34 cellular contexts compared by ENCODE assay signal in genomic region chr2:232543491-232543890, GRCh38. TPM values are rescaled to one million over a fixed set of nuclear protein-coding genes. Genes with fewer than 3 reads are reported as not detected.
"Had no signal": no experiment of that assay in that cellular context is flagged by ENCODE, and none has a peak within 500 bp of the region (broad histone marks: within the 10 kb centered on the region; RNA-seq: fewer than 3 reads in every experiment).

No MANE protein-coding gene starts in this region.

- H3K27ac ChIP-seq: brain microvascular endothelial cell, esophagus squamous epithelium, heart right ventricle, ovary, prostate gland, suprapubic skin, tibial nerve had no signal

- ATAC-seq: activated CD4-positive, alpha-beta T cell treated with anti-CD3 and anti-CD28 coated beads for 36 hours; activated T-cell treated with anti-CD3 and anti-CD28 coated beads, Interleukin-2, amount 50 U/mL, for 4 hours; activated T-helper 17 cell treated with anti-CD3 and anti-CD28 coated beads, Interleukin-2, amount 50 U/mL, for 72 hours; natural killer cell treated with Interleukin-12 subunit alpha and Interleukin-12 subunit beta and Interleukin-15 and Interleukin-18, amount 100 ng/mL, for 72 hours; WTC11 had no signal

- H3K9me3 ChIP-seq: esophagus squamous epithelium, ovary, prostate gland, suprapubic skin had no signal

- H3K36me3 ChIP-seq: brain microvascular endothelial cell, ovary, prostate gland had no signal

- H3K4me3 ChIP-seq: esophagus squamous epithelium, heart right ventricle, lung, ovary, prostate gland, smooth muscle cell, suprapubic skin, tibial nerve had no signal

- DNase-seq: activated CD4-positive, alpha-beta T cell treated with anti-CD3 and anti-CD28 coated beads for 36 hours; activated CD4-positive, alpha-beta T cell treated with anti-CD3 and anti-CD28 coated beads, Interleukin-2, amount 50 U/mL, for 48 hours; activated CD8-positive, alpha-beta memory T cell treated with anti-CD3 and anti-CD28 coated beads, Interleukin-2, amount 50 U/mL, for 48 hours; activated gamma-delta T cell treated with Interleukin-2 at 50 U/mL for 16 hours; activated naive CD4-positive, alpha-beta T cell treated with anti-CD3 and anti-CD28 coated beads, Interleukin-2, amount 50 U/mL, for 16 hours; activated T-cell treated with anti-CD3 and anti-CD28 coated beads, Interleukin-2, amount 50 U/mL, for 4 hours; amniotic stem cell; brain microvascular endothelial cell; esophagus squamous epithelium; foreskin melanocyte; heart right ventricle; mesendoderm; ovary; retina; stimulated activated CD4-positive, alpha-beta T cell treated with anti-CD3 and anti-CD28 coated beads, Interleukin-15, amount 100 ng/mL, for 24 hours; stimulated activated CD4-positive, alpha-beta T cell treated with anti-CD3 and anti-CD28 coated beads, Interleukin-2, amount 100 ng/mL, for 24 hours; stimulated activated naive CD4-positive, alpha-beta T cell; T-helper 2 cell had no signal

- H3K4me2 ChIP-seq: smooth muscle cell had no signal

- H3K4me1 ChIP-seq: prostate gland had no signal

- H3K27me3 ChIP-seq: brain microvascular endothelial cell, ovary had no signal

- FAIRE-seq: astrocyte had no signal

RNA-seq across cellular contexts. Expression of gene CHRNG, which starts 4.0 kb away (rescaled TPM):
- total RNA-seq: activated CD4-positive, alpha-beta T cell treated with anti-CD3 and anti-CD28 coated beads for 36 hours; activated T-cell treated with anti-CD3 and anti-CD28 coated beads, Interleukin-2, amount 50 U/mL, for 4 hours; activated T-helper 17 cell treated with anti-CD3 and anti-CD28 coated beads, Interleukin-2, amount 50 U/mL, for 72 hours; astrocyte; cardiac septum; cerebellum; endodermal cell; esophagus squamous epithelium; glomerular endothelial cell; heart right ventricle; kidney epithelial cell; lung; mononuclear cell; natural killer cell treated with Interleukin-12 subunit alpha and Interleukin-12 subunit beta and Interleukin-15 and Interleukin-18, amount 100 ng/mL, for 72 hours; ovary; prostate gland; smooth muscle cell; suprapubic skin; tibial nerve had no signal
- polyA plus RNA-seq: heart right ventricle, lung, ovary, smooth muscle cell, urinary bladder had no signal

RNA-seq across cellular contexts. Expression of gene CHRND, which starts 17.5 kb away (rescaled TPM):
- total RNA-seq: activated CD4-positive, alpha-beta T cell treated with anti-CD3 and anti-CD28 coated beads for 36 hours; activated T-cell treated with anti-CD3 and anti-CD28 coated beads, Interleukin-2, amount 50 U/mL, for 4 hours; activated T-helper 17 cell treated with anti-CD3 and anti-CD28 coated beads, Interleukin-2, amount 50 U/mL, for 72 hours; astrocyte; esophagus squamous epithelium; glomerular endothelial cell; kidney epithelial cell; lung; mononuclear cell; natural killer cell treated with Interleukin-12 subunit alpha and Interleukin-12 subunit beta and Interleukin-15 and Interleukin-18, amount 100 ng/mL, for 72 hours; smooth muscle cell; suprapubic skin; tibial nerve; WTC11 had no signal
- polyA plus RNA-seq: lung, ovary, smooth muscle cell, urinary bladder had no signal

RNA-seq across cellular contexts. Expression of gene PRSS56, which starts 23.3 kb away (rescaled TPM):
- total RNA-seq: activated CD4-positive, alpha-beta T cell treated with anti-CD3 and anti-CD28 coated beads for 36 hours; activated T-cell treated with anti-CD3 and anti-CD28 coated beads, Interleukin-2, amount 50 U/mL, for 4 hours; activated T-helper 17 cell treated with anti-CD3 and anti-CD28 coated beads, Interleukin-2, amount 50 U/mL, for 72 hours; astrocyte; cardiac septum; endodermal cell; esophagus squamous epithelium; glomerular endothelial cell; kidney epithelial cell; lung; mononuclear cell; natural killer cell treated with Interleukin-12 subunit alpha and Interleukin-12 subunit beta and Interleukin-15 and Interleukin-18, amount 100 ng/mL, for 72 hours; prostate gland; smooth muscle cell; suprapubic skin; tibial nerve; urinary bladder; WTC11 had no signal
- polyA plus RNA-seq: lung, ovary, smooth muscle cell, urinary bladder had no signal
